ENCODE assay signal across 2 cellular contexts in the genomic region with DNA sequence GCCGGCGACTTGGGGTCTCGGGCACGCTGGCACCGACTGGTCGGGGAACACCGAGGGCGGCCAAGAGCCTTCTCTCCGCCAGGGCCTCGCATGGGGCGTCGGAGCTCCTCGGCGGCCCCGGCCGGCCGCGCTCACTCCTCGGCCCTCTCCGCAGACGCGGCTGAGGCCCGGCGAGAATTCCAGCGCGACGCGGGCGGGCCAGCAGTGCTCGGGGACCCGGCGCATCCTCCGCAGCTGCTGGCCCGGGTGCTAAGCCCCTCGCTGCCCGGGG.
TF ChIP-seq lines count a peak whose summit lies in the region.

No MANE protein-coding gene starts in this region.

TF ChIP-seq in HCT116, 20 proteins besides CTCF, POLR2A, EP300 and RAD21:
- no peak for TF ChIP-seq SP1 (IDR thresholded peaks at IDR 0.05; ENCODE audit: low read depth)
- TF ChIP-seq ZFX (IDR thresholded peaks at IDR 0.05) = peak; percentile 87

TF ChIP-seq in H1, 55 proteins besides CTCF, POLR2A, EP300 and RAD21:
- TF ChIP-seq JUND (IDR thresholded peaks at IDR 0.05; ENCODE audit: low read length) (no peak), NANOG (IDR thresholded peaks at IDR 0.05; ENCODE audit: insufficient read depth, low read depth, low read length, poor library complexity, severe bottlenecking) (no peak), SP4 (IDR thresholded peaks at IDR 0.05; ENCODE audit: low read length) (no peak), POU5F1 (IDR thresholded peaks at IDR 0.05; ENCODE audit: low read depth, low read length) (no peak), GABPA (IDR thresholded peaks at IDR 0.05; ENCODE audit: borderline replicate concordance, insufficient read depth, low read length) (no peak), BCL11A (IDR thresholded peaks at IDR 0.05; ENCODE audit: low read depth in 2 of 2, low read length in 2 of 2) (no peak)
- TF ChIP-seq, protein P1, sequence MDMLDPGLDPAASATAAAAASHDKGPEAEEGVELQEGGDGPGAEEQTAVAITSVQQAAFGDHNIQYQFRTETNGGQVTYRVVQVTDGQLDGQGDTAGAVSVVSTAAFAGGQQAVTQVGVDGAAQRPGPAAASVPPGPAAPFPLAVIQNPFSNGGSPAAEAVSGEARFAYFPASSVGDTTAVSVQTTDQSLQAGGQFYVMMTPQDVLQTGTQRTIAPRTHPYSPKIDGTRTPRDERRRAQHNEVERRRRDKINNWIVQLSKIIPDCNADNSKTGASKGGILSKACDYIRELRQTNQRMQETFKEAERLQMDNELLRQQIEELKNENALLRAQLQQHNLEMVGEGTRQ (IDR thresholded peaks at IDR 0.05; ENCODE audit: low read length) = no peak
- TF ChIP-seq, protein P2, sequence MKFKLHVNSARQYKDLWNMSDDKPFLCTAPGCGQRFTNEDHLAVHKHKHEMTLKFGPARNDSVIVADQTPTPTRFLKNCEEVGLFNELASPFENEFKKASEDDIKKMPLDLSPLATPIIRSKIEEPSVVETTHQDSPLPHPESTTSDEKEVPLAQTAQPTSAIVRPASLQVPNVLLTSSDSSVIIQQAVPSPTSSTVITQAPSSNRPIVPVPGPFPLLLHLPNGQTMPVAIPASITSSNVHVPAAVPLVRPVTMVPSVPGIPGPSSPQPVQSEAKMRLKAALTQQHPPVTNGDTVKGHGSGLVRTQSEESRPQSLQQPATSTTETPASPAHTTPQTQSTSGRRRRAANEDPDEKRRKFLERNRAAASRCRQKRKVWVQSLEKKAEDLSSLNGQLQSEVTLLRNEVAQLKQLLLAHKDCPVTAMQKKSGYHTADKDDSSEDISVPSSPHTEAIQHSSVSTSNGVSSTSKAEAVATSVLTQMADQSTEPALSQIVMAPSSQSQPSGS (IDR thresholded peaks at IDR 0.05; ENCODE audit: low read length) = no peak
